ENCODE assay signal across 8 cellular contexts in the genomic region with DNA sequence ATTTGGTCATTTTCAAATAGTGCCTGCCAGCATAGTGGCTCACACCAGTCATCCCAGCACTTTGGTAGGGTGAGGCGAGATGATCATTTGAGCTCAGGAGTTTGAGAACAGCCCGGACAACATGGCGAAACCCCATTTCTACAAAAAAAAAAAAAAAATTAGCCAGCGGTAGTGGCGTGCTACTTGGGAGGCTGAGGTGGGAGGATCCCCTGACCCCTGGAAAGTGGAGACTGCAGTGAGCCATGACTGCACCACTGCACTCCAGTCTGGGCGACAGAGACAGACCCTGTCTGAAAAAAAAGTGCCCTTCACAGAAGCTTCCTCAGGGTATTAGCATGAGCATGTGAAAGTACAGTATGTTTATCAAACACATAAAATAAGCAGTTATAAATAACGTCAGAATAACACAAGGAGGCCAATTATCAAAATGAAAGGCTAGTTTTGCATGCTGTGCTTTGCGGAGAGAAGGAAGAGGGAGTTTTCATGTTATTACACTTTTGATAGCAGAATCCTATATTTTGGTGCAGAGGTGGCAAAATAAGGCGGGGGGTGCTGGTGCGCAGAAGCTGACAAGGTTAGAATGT. TPM values are rescaled to one million over a fixed set of nuclear protein-coding genes. Genes with fewer than 3 reads are reported as not detected.
DNase-seq lines count a peak whose midpoint lies in the region; ATAC-seq, FAIRE-seq and TF ChIP-seq lines count a peak whose summit lies in the region.

No MANE protein-coding gene starts in this region.

- peaks cover 46% of the 10 kb centered on the region for H3K4me1 ChIP-seq in CD4-positive, CD25-positive, alpha-beta regulatory T cell (ENCODE audit: control insufficient read depth, insufficient read depth, low read length, poor library complexity, severe bottlenecking)
- H3K4me1 ChIP-seq in colonic mucosa: peaks cover 9% of the 10 kb centered on the region

- no peak for DNase-seq in CD4-positive, CD25-positive, alpha-beta regulatory T cell
- no peak for DNase-seq in NB4 (ENCODE audit: low read depth)
- no peak for DNase-seq in colonic mucosa
- DNase-seq in natural killer cell: no peak
- DNase-seq in pons (ENCODE audit: low spot score): no peak
- DNase-seq in frontal cortex (ENCODE audit: low spot score in 2 of 2): no peak

- no peaks in the 10 kb centered on the region for H3K9me3 Mint-ChIP-seq in CD4-positive, CD25-positive, alpha-beta regulatory T cell
- no peaks in the 10 kb centered on the region for H3K9me3 Mint-ChIP-seq in natural killer cell

- peaks cover 11 to 51% (median 36%) of the 10 kb centered on the region in 4 donors for H3K4me1 Mint-ChIP-seq in CD4-positive, CD25-positive, alpha-beta regulatory T cell
- H3K4me1 Mint-ChIP-seq in natural killer cell: peaks cover 49% of the 10 kb centered on the region in 2 donors

- peak overlapping the region; percentile 74 to 79 for H3K9ac ChIP-seq in colonic mucosa (ENCODE audit: low read depth in 2 of 2, low read length in 2 of 2)

- no peak for TF ChIP-seq POLR2A in NB4 (IDR thresholded peaks at IDR 0.05; ENCODE audit: extremely low read depth, insufficient read length)

- no peaks in the 10 kb centered on the region for H3K9me3 ChIP-seq in CD4-positive, CD25-positive, alpha-beta regulatory T cell (ENCODE audit: control insufficient read depth in 2 of 2, low read length in 2 of 2)
- H3K9me3 ChIP-seq in colonic mucosa: no peaks in the 10 kb centered on the region

- peak overlapping the region; percentile 96 to 99 (median 97) for H3K27ac Mint-ChIP-seq in CD4-positive, CD25-positive, alpha-beta regulatory T cell
- H3K27ac Mint-ChIP-seq in natural killer cell: peak overlapping the region; percentile 98 to 100

- intact Hi-C loops in colonic mucosa (cut with DNase I): loop anchor here (5.0 to 10.0 kb wide), 2 partner anchors 38 to 136 kb away; a partner anchor contains a TSS
- intact Hi-C loops in natural killer cell (cut with micrococcal nuclease): loop anchor here (1.0 to 5.0 kb wide), 5 partner anchors 38 to 1888 kb away; a partner anchor contains a TSS

- peaks cover 6% of the 10 kb centered on the region for H3K27me3 Mint-ChIP-seq in CD4-positive, CD25-positive, alpha-beta regulatory T cell
- H3K27me3 Mint-ChIP-seq in natural killer cell (ENCODE audit: low read depth in 2 of 2): peaks cover 5 to 8% of the 10 kb centered on the region in 2 donors

- FAIRE-seq in frontal cortex (lab: Jason Lieb, UNC): no peak

- peak overlapping the region; percentile 89 to 95 (median 95) for H3K4me3 Mint-ChIP-seq in CD4-positive, CD25-positive, alpha-beta regulatory T cell
- H3K4me3 Mint-ChIP-seq in natural killer cell: peak overlapping the region; percentile 100

- H3K36me3 Mint-ChIP-seq in CD4-positive, CD25-positive, alpha-beta regulatory T cell: peaks cover 10% of the 10 kb centered on the region
- no peaks in the 10 kb centered on the region for H3K36me3 Mint-ChIP-seq in natural killer cell

- H3K27me3 ChIP-seq in CD4-positive, CD25-positive, alpha-beta regulatory T cell (ENCODE audit: control insufficient read depth, insufficient read depth, low read length): no peaks in the 10 kb centered on the region
- H3K27me3 ChIP-seq in colonic mucosa: no peaks in the 10 kb centered on the region

- peaks cover 9% of the 10 kb centered on the region for H3K36me3 ChIP-seq in CD4-positive, CD25-positive, alpha-beta regulatory T cell (ENCODE audit: control insufficient read depth, insufficient read depth, low read length)
- H3K36me3 ChIP-seq in colonic mucosa: no peaks in the 10 kb centered on the region

- ATAC-seq in CD4-positive, CD25-positive, alpha-beta regulatory T cell (ENCODE audit: low read depth in 2 of 2): no peak
- ATAC-seq in natural killer cell: peak in 1 of 3 donors; percentile 1
- no peak for ATAC-seq in HG03565 (IDR thresholded peaks at IDR 0.05; ENCODE audit: unreplicated experiment)
- no peak for ATAC-seq in GM21723 (IDR thresholded peaks at IDR 0.05; ENCODE audit: unreplicated experiment)

- no peak for TF ChIP-seq CTCF in NB4 (IDR thresholded peaks at IDR 0.05; ENCODE audit: low read depth, low read length)
- no peak for TF ChIP-seq CTCF in colonic mucosa (IDR thresholded peaks at IDR 0.05)
- TF ChIP-seq CTCF in natural killer cell (IDR thresholded peaks at IDR 0.05): no peak

- peak overlapping the region; percentile 88 for H3K27ac ChIP-seq in CD4-positive, CD25-positive, alpha-beta regulatory T cell (ENCODE audit: insufficient read depth, low read length, poor library complexity, severe bottlenecking)
- H3K27ac ChIP-seq in colonic mucosa: peak overlapping the region; percentile 88

- H3K4me3 ChIP-seq in CD4-positive, CD25-positive, alpha-beta regulatory T cell (ENCODE audit: low read depth, low read length): peak overlapping the region; percentile 87
- H3K4me3 ChIP-seq in NB4 (ENCODE audit: low read depth, low read length): peak overlapping the region; percentile 75
- peak overlapping the region; percentile 37 for H3K4me3 ChIP-seq in colonic mucosa

RNA-seq across cellular contexts. Expression of a gene that starts 0.8 kb away (rescaled TPM):
- total RNA-seq in CD4-positive, CD25-positive, alpha-beta regulatory T cell: 17.5 TPM
- 10 to 100 TPM; 24.2 to 38.4 (median 32.7) TPM for polyA plus RNA-seq in CD4-positive, CD25-positive, alpha-beta regulatory T cell
- 10 to 100 TPM; 19.9 to 42.7 TPM for total RNA-seq in colonic mucosa
- 10 to 100 TPM; 12.1 to 23.3 (median 18.2) TPM for total RNA-seq in natural killer cell
- total RNA-seq in frontal cortex: 23.2 TPM

RNA-seq across cellular contexts. Expression of a gene that starts 38.8 kb away (rescaled TPM):
- total RNA-seq in CD4-positive, CD25-positive, alpha-beta regulatory T cell: 23.1 TPM
- 10 to 100 TPM; 16.1 to 25.3 (median 20.9) TPM for polyA plus RNA-seq in CD4-positive, CD25-positive, alpha-beta regulatory T cell
- total RNA-seq in colonic mucosa: 10 to 100 TPM in 1 of 2 donors, 1 to 10 TPM in 1; 6.4 to 12.4 TPM
- total RNA-seq in natural killer cell: 10 to 100 TPM; 17.5 to 24.2 (median 20.7) TPM
- total RNA-seq in frontal cortex: 27.7 TPM

Comparison
In these comparisons a context has a peak if more than half of its experiments do, and no peak if none do; other contexts are left out.
1. H3K4me3 ChIP-seq: peak in every context shown above with its lines; median percentile 87 in CD4-positive, CD25-positive, alpha-beta regulatory T cell; 75 in NB4; 37 in colonic mucosa.